ENCODE assay signal across 1 cellular context in genomic region chr17:41968676-41969075, GRCh38.
TF ChIP-seq lines count a peak whose summit lies in the region.

No MANE protein-coding gene starts in this region.

TF ChIP-seq in liver, 16 proteins besides CTCF, POLR2A, EP300 and RAD21 (continued from another document):
- TF ChIP-seq ZBTB33 (IDR thresholded peaks at IDR 0.05) (no peak), RXRA (IDR thresholded peaks at IDR 0.05) (no peak), ATF3 (IDR thresholded peaks at IDR 0.05) (no peak), FOXA2 (IDR thresholded peaks at IDR 0.05) (no peak), NR2F2 (IDR thresholded peaks at IDR 0.05) (no peak), JUND (IDR thresholded peaks at IDR 0.05) (no peak), TAF1 (conservative IDR thresholded peaks at IDR 0.05) (no peak)
